In genomic region chr1:201690528-201690927, GRCh38 we compare ENCODE assay signal across 27 cellular contexts.
"Had no signal": no experiment of that assay in that cellular context is flagged by ENCODE, and none has a peak within 500 bp of the region (broad histone marks: within the 10 kb centered on the region; RNA-seq: fewer than 3 reads in every experiment).

No MANE protein-coding gene starts in this region.

- H3K9me3 Mint-ChIP-seq: natural killer cell; nephron; neural progenitor cell; stimulated activated effector memory CD8-positive, alpha-beta T cell treated with anti-CD3 and anti-CD28 coated beads, Interleukin-12 subunit alpha, Interleukin-12 subunit beta, amount 100 ng/mL, for 72 hours; stimulated activated naive CD8-positive, alpha-beta T cell treated with anti-CD3 and anti-CD28 coated beads, Interleukin-15, Interleukin-2, amounts not matched to agents 100 ng/mL and 50 ng/mL, for 24 hours had no signal

- H3K27ac ChIP-seq: neural progenitor cell, pancreas, psoas muscle, right lobe of liver, sigmoid colon, stomach, thoracic aorta, thyroid gland, tibial nerve, upper lobe of left lung, vagina had no signal

- H3K9me3 ChIP-seq: pancreas, psoas muscle, right lobe of liver, sigmoid colon, stomach, thoracic aorta, thyroid gland, tibial nerve, upper lobe of left lung, vagina had no signal

- FAIRE-seq: pancreas, small intestine, urothelium cell line had no signal

- H3K4me3 Mint-ChIP-seq: natural killer cell; nephron; neural progenitor cell; stimulated activated effector memory CD8-positive, alpha-beta T cell treated with anti-CD3 and anti-CD28 coated beads, Interleukin-12 subunit alpha, Interleukin-12 subunit beta, amount 100 ng/mL, for 72 hours; stimulated activated naive B cell treated with anti-CD40 and anti-IgM and Interleukin-4, amounts not matched to agents 10 μg/mL and 1 μg/mL and 100 μg/mL, for 72 hours; stimulated activated naive CD8-positive, alpha-beta T cell treated with anti-CD3 and anti-CD28 coated beads, Interleukin-15, Interleukin-2, amounts not matched to agents 100 ng/mL and 50 ng/mL, for 24 hours had no signal

- H3K27me3 Mint-ChIP-seq: progenitor cell of endocrine pancreas; stimulated activated naive CD8-positive, alpha-beta T cell treated with anti-CD3 and anti-CD28 coated beads, Interleukin-15, Interleukin-2, amounts not matched to agents 100 ng/mL and 50 ng/mL, for 24 hours had no signal

- H3K4me1 Mint-ChIP-seq: natural killer cell; stimulated activated effector memory CD8-positive, alpha-beta T cell treated with anti-CD3 and anti-CD28 coated beads, Interleukin-12 subunit alpha, Interleukin-12 subunit beta, amount 100 ng/mL, for 72 hours; stimulated activated naive B cell treated with anti-CD40 and anti-IgM and Interleukin-4, amounts not matched to agents 10 μg/mL and 1 μg/mL and 100 μg/mL, for 72 hours had no signal

- H3K36me3 Mint-ChIP-seq: natural killer cell; neural progenitor cell; stimulated activated effector memory CD8-positive, alpha-beta T cell treated with anti-CD3 and anti-CD28 coated beads, Interleukin-12 subunit alpha, Interleukin-12 subunit beta, amount 100 ng/mL, for 72 hours; stimulated activated naive B cell treated with anti-CD40 and anti-IgM and Interleukin-4, amounts not matched to agents 10 μg/mL and 1 μg/mL and 100 μg/mL, for 72 hours had no signal

- H3K4me3 ChIP-seq: neural progenitor cell, pancreas, psoas muscle, right lobe of liver, sigmoid colon, stomach, thoracic aorta, thyroid gland, tibial nerve, upper lobe of left lung, vagina had no signal

- DNase-seq: natural killer cell; occipital lobe; pancreas; psoas muscle; right cardiac atrium; right lobe of liver; sigmoid colon; small intestine; stimulated activated CD4-positive, alpha-beta T cell treated with anti-CD3 and anti-CD28 coated beads, Interleukin-15, amount 100 ng/mL, for 24 hours; stimulated activated CD4-positive, alpha-beta T cell treated with anti-CD3 and anti-CD28 coated beads, Interleukin-2, amount 100 ng/mL, for 24 hours; stimulated activated CD4-positive, alpha-beta T cell treated with anti-CD3 and anti-CD28 coated beads, Interleukin-2, amount 100 ng/mL, for 48 hours; stimulated activated CD4-positive, alpha-beta T cell treated with anti-CD3 and anti-CD28 coated beads, Interleukin-4, amount 100 ng/mL, for 24 hours; stimulated activated naive B cell treated with anti-CD40 and anti-IgM and Interleukin-4, amounts not matched to agents 10 μg/mL and 1 μg/mL and 100 μg/mL, for 72 hours; stimulated activated naive CD4-positive, alpha-beta T cell treated with Interleukin-2 at 50 U/mL for 16 hours; stomach; thyroid gland; trophoblast cell; upper lobe of left lung had no signal

- H3K36me3 ChIP-seq: neural progenitor cell, pancreas, right lobe of liver, sigmoid colon, stomach, thoracic aorta, thyroid gland, tibial nerve, upper lobe of left lung, vagina had no signal

- H3K27ac Mint-ChIP-seq: natural killer cell; nephron; neural progenitor cell; progenitor cell of endocrine pancreas; stimulated activated effector memory CD8-positive, alpha-beta T cell treated with anti-CD3 and anti-CD28 coated beads, Interleukin-12 subunit alpha, Interleukin-12 subunit beta, amount 100 ng/mL, for 72 hours; stimulated activated naive B cell treated with anti-CD40 and anti-IgM and Interleukin-4, amounts not matched to agents 10 μg/mL and 1 μg/mL and 100 μg/mL, for 72 hours; stimulated activated naive CD8-positive, alpha-beta T cell treated with anti-CD3 and anti-CD28 coated beads, Interleukin-15, Interleukin-2, amounts not matched to agents 100 ng/mL and 50 ng/mL, for 24 hours had no signal

- H3K27me3 ChIP-seq: neural progenitor cell, pancreas, right lobe of liver, sigmoid colon, stomach, thyroid gland, tibial nerve, upper lobe of left lung, vagina had no signal

- H3K9ac ChIP-seq: neural progenitor cell had no signal

- H3K4me2 ChIP-seq: neural progenitor cell had no signal

- ATAC-seq: natural killer cell; pancreas; psoas muscle; right cardiac atrium; right lobe of liver; stimulated activated effector memory CD8-positive, alpha-beta T cell treated with anti-CD3 and anti-CD28 coated beads, Interleukin-12 subunit alpha, Interleukin-12 subunit beta, amount 100 ng/mL, for 72 hours; stimulated activated naive B cell treated with anti-CD40 and anti-IgM and Interleukin-4, amounts not matched to agents 10 μg/mL and 1 μg/mL and 100 μg/mL, for 72 hours had no signal

- H2AFZ ChIP-seq: neural progenitor cell had no signal
